Comparison of ENCODE assay signal across 8 cellular contexts in genomic region chr16:29974291-29975133, GRCh38. TPM values are rescaled to one million over a fixed set of nuclear protein-coding genes. Genes with fewer than 3 reads are reported as not detected.
A peak's percentile ranks its signal among the peaks of the same experiment; 100 is the strongest.
DNase-seq lines count a peak whose midpoint lies in the region; ATAC-seq and TF ChIP-seq lines count a peak whose summit lies in the region.

No MANE protein-coding gene starts in this region.

- no peak overlapping the region for H2BK12ac ChIP-seq in H9 (ENCODE audit: insufficient read length, low read depth, low read length)

- WGBS in H9 (ENCODE audit: extremely low coverage, insufficient read length, low lambda C conversion rate): no CpG with 5 or more reads among the region's 31 CpGs

- H4K20me1 ChIP-seq in H9 (ENCODE audit: control insufficient read depth, insufficient read depth, insufficient read length): no peaks in the 10 kb centered on the region

- H3K27me3 ChIP-seq in H9 (ENCODE audit: insufficient read depth, low read length): peaks cover 3% of the 10 kb centered on the region; the same call in 1 of the 2 replicates
- H3K27me3 ChIP-seq in parathyroid adenoma (ENCODE audit: control insufficient read depth, insufficient read depth, low read length): no peaks in the 10 kb centered on the region

- peak overlapping the region in 2 of 3 experiments; percentile 44 to 83; a peak in 4 of 7 replicates for H3K27ac Mint-ChIP-seq in H9
- H3K27ac Mint-ChIP-seq in glutamatergic neuron (ENCODE audit: unreplicated experiment): peak overlapping the region; percentile 83

- peaks cover 7% of the 10 kb centered on the region for H3K79me1 ChIP-seq in H9 (ENCODE audit: insufficient read depth, low read depth, low read length, poor library complexity, severe bottlenecking)

- no peak overlapping the region for H3K18ac ChIP-seq in H9 (ENCODE audit: insufficient read length, low read depth, low read length)

- no peak overlapping the region for H2AFZ ChIP-seq in H9 (ENCODE audit: low read length)
- peak overlapping the region; percentile 78 for H2AFZ ChIP-seq in parathyroid adenoma

- H3K36me3 Mint-ChIP-seq in H9 (ENCODE audit: insufficient read depth in 1 of 3, low read depth in 3 of 3): peaks cover 36 to 50% (median 47%) of the 10 kb centered on the region in 3 experiments
- peaks cover 14% of the 10 kb centered on the region for H3K36me3 Mint-ChIP-seq in activated T-cell treated with anti-CD3 and anti-CD28 coated beads, Interleukin-2, amount 50 U/mL, for 4 hours (ENCODE audit: insufficient read depth)
- peaks cover 3% of the 10 kb centered on the region for H3K36me3 Mint-ChIP-seq in glutamatergic neuron (ENCODE audit: unreplicated experiment)

- DNase-seq in AG20443 (ENCODE audit: low spot score): peak; percentile 23
- DNase-seq in H9: no peak
- DNase-seq in activated T-cell treated with anti-CD3 and anti-CD28 coated beads, Interleukin-2, amount 50 U/mL, for 4 hours: no peak
- DNase-seq in glutamatergic neuron: peak; percentile 27
- no peak for DNase-seq in hippocampal formation (lab: John Stamatoyannopoulos, UW)
- no peak for DNase-seq in HPDE6-E6E7 (ENCODE audit: extremely low spot score)
- no peak for DNase-seq in HK-2 (ENCODE audit: unreplicated experiment)

- H3K9ac ChIP-seq in H9 (ENCODE audit: extremely low read depth, insufficient read length, low read length): peak overlapping the region; percentile 49
- H3K9ac ChIP-seq in parathyroid adenoma: peak overlapping the region; percentile 41

- no peak for TF ChIP-seq CTCF in H9 (conservative IDR thresholded peaks at IDR 0.05)
- no peak for TF ChIP-seq CTCF in glutamatergic neuron (IDR thresholded peaks at IDR 0.05; ENCODE audit: partially characterized antibody, unreplicated experiment)
- no peak for TF ChIP-seq CTCF in parathyroid adenoma (IDR thresholded peaks at IDR 0.05)

- peaks cover 5% of the 10 kb centered on the region; the same call in 1 of the 2 replicates for H3K79me2 ChIP-seq in H9 (ENCODE audit: insufficient read depth, low read length)
- H3K79me2 ChIP-seq in parathyroid adenoma: peaks cover 20% of the 10 kb centered on the region

- H3K56ac ChIP-seq in H9 (ENCODE audit: insufficient read length, low read depth, low read length): no peak overlapping the region

- peak overlapping the region; percentile 93 for H3K4me3 ChIP-seq in parathyroid adenoma (ENCODE audit: low read depth, low read length)

- H3K4me2 ChIP-seq in H9 (ENCODE audit: insufficient read depth, insufficient read length, low read length): peak overlapping the region; percentile 84
- peak overlapping the region; percentile 85 for H3K4me2 ChIP-seq in parathyroid adenoma (ENCODE audit: low read length)

- H4K91ac ChIP-seq in H9 (ENCODE audit: insufficient read length, low read depth, low read length): no peak overlapping the region

- H3K27ac ChIP-seq in H9 (ENCODE audit: insufficient read length, low read depth, low read length) (no peak overlapping the region), parathyroid adenoma (peak overlapping the region; percentile 76)

- H2BK120ac ChIP-seq in H9 (ENCODE audit: low read depth, low read length, poor library complexity, severe bottlenecking): no peak overlapping the region

- H2AK5ac ChIP-seq in H9 (ENCODE audit: insufficient read length, low read length): no peak overlapping the region

- no peak overlapping the region for H2BK15ac ChIP-seq in H9 (ENCODE audit: low read depth, low read length)

- no peak for ATAC-seq in activated T-cell treated with anti-CD3 and anti-CD28 coated beads, Interleukin-2, amount 50 U/mL, for 4 hours

- peaks cover 14% of the 10 kb centered on the region for H3K23me2 ChIP-seq in H9 (ENCODE audit: insufficient read length, low read depth, low read length, poor library complexity, severe bottlenecking)

- H3K4me1 Mint-ChIP-seq in H9 (peaks cover 29% of the 10 kb centered on the region in 2 experiments), glutamatergic neuron (ENCODE audit: low read depth, unreplicated experiment) (peaks cover 25% of the 10 kb centered on the region)
- peaks cover 32% of the 10 kb centered on the region for H3K4me1 Mint-ChIP-seq in activated T-cell treated with anti-CD3 and anti-CD28 coated beads, Interleukin-2, amount 50 U/mL, for 4 hours (ENCODE audit: low read depth)

- H3K36me3 ChIP-seq in parathyroid adenoma (ENCODE audit: control insufficient read depth, insufficient read depth, low read length): no peaks in the 10 kb centered on the region

- H3K27me3 Mint-ChIP-seq in H9 (ENCODE audit: low read depth) (peaks cover 16% of the 10 kb centered on the region), glutamatergic neuron (ENCODE audit: unreplicated experiment) (peaks cover 7% of the 10 kb centered on the region)
- H3K27me3 Mint-ChIP-seq in activated T-cell treated with anti-CD3 and anti-CD28 coated beads, Interleukin-2, amount 50 U/mL, for 4 hours (ENCODE audit: low read depth): no peaks in the 10 kb centered on the region

- no peak overlapping the region for H3K23ac ChIP-seq in H9 (ENCODE audit: insufficient read length, low read depth, low read length)

- H4K8ac ChIP-seq in H9 (replicated peaks; ENCODE audit: insufficient read length, low read depth, low read length): no peak overlapping the region

- H3K9me3 Mint-ChIP-seq in H9 (peaks cover 14 to 16% of the 10 kb centered on the region in 2 experiments), glutamatergic neuron (ENCODE audit: unreplicated experiment) (peaks cover 17% of the 10 kb centered on the region)
- H3K9me3 Mint-ChIP-seq in activated T-cell treated with anti-CD3 and anti-CD28 coated beads, Interleukin-2, amount 50 U/mL, for 4 hours: no peaks in the 10 kb centered on the region

- peak overlapping the region; percentile 95 to 96 for H3K4me3 Mint-ChIP-seq in H9
- H3K4me3 Mint-ChIP-seq in activated T-cell treated with anti-CD3 and anti-CD28 coated beads, Interleukin-2, amount 50 U/mL, for 4 hours: peak overlapping the region; percentile 95
- H3K4me3 Mint-ChIP-seq in glutamatergic neuron (ENCODE audit: unreplicated experiment): peak overlapping the region; percentile 94

- H2BK5ac ChIP-seq in H9 (ENCODE audit: insufficient read length, low read length): no peak overlapping the region

- no peak overlapping the region for H3K4ac ChIP-seq in H9 (ENCODE audit: low read depth, low read length)

- no peak overlapping the region for H4K5ac ChIP-seq in H9 (ENCODE audit: insufficient read length, low read depth, low read length)

- no peak overlapping the region for H3T11ph ChIP-seq in H9 (ENCODE audit: low read length)

- H3K14ac ChIP-seq in H9 (ENCODE audit: insufficient read depth, low read length): no peak overlapping the region; the same call in 1 of the 2 replicates

- H3K9me3 ChIP-seq in H9 (ENCODE audit: control insufficient read depth, low read depth, low read length) (peaks cover 7% of the 10 kb centered on the region), parathyroid adenoma (ENCODE audit: control insufficient read depth, low read length) (no peaks in the 10 kb centered on the region)

- H2BK20ac ChIP-seq in H9 (ENCODE audit: low read depth, low read length, poor library complexity, severe bottlenecking): no peak overlapping the region

- H3K4me1 ChIP-seq in H9 (ENCODE audit: insufficient read depth, low read length): peaks cover 3% of the 10 kb centered on the region; the same call in 1 of the 2 replicates
- H3K4me1 ChIP-seq in parathyroid adenoma: peaks cover 13% of the 10 kb centered on the region

RNA-seq across cellular contexts. Expression of gene TAOK2, which starts 0.8 kb away (rescaled TPM):
- total RNA-seq in H9 (2021) (43.1 and 43.9 TPM in 2 replicates), glutamatergic neuron (ENCODE audit: unreplicated experiment) (58.5 TPM)
- 10 to 100 TPM; 34.9 to 37.9 (median 37.8) TPM for total RNA-seq in activated T-cell treated with anti-CD3 and anti-CD28 coated beads, Interleukin-2, amount 50 U/mL, for 4 hours

RNA-seq across cellular contexts. Expression of gene TMEM219, which starts 12.6 kb away (rescaled TPM):
- total RNA-seq in H9 (2021) (82.1 and 89.1 TPM in 2 replicates), glutamatergic neuron (ENCODE audit: unreplicated experiment) (88.0 TPM)
- 10 to 100 TPM; 19.3 to 30.8 (median 27.7) TPM for total RNA-seq in activated T-cell treated with anti-CD3 and anti-CD28 coated beads, Interleukin-2, amount 50 U/mL, for 4 hours

RNA-seq across cellular contexts. Expression of gene HIRIP3, which starts 20.9 kb away (rescaled TPM):
- total RNA-seq in H9 (2021) (18.5 and 21.6 TPM in 2 replicates), glutamatergic neuron (ENCODE audit: unreplicated experiment) (12.2 TPM)
- total RNA-seq in activated T-cell treated with anti-CD3 and anti-CD28 coated beads, Interleukin-2, amount 50 U/mL, for 4 hours: 10 to 100 TPM; 43.4 to 52.5 (median 50.7) TPM

RNA-seq across cellular contexts. Expression of gene INO80E, which starts 21.5 kb away (rescaled TPM):
- total RNA-seq in H9 (2021): 94.1 and 101 TPM in 2 replicates
- 100 to 1,000 TPM; 103 to 113 (median 112) TPM for total RNA-seq in activated T-cell treated with anti-CD3 and anti-CD28 coated beads, Interleukin-2, amount 50 U/mL, for 4 hours
- 71.4 TPM for total RNA-seq in glutamatergic neuron (ENCODE audit: unreplicated experiment)

RNA-seq across cellular contexts. Expression of gene DOC2A, which starts 36.3 kb away (rescaled TPM):
- total RNA-seq in H9 (2021) (10.2 and 12.2 TPM in 2 replicates), glutamatergic neuron (ENCODE audit: unreplicated experiment) (4.2 TPM)
- 1 to 10 TPM in 2 of 3 donors, under 1 TPM in 1; 0.49 to 2.5 (median 1.1) TPM for total RNA-seq in activated T-cell treated with anti-CD3 and anti-CD28 coated beads, Interleukin-2, amount 50 U/mL, for 4 hours

Comparison
In these comparisons a context has a peak if more than half of its experiments do, and no peak if none do; other contexts are left out.
1. DNase-seq: peak in AG20443 (single experiment) and glutamatergic neuron (single experiment); none in H9 (single experiment), activated T-cell treated with anti-CD3 and anti-CD28 coated beads, Interleukin-2, amount 50 U/mL, for 4 hours (single experiment), hippocampal formation (0 of 2), HPDE6-E6E7 (single experiment) and HK-2 (single experiment).
2. Peak in every context shown above with its lines, with median percentiles within 50 percentile points of each other: H3K4me3 Mint-ChIP-seq.